ENCODE assay signal across 1 cellular context in genomic region chr19:8513687-8514504, GRCh38.
TF ChIP-seq lines count a peak whose summit lies in the region.

ZNF414 (minus strand) TSS chr19:8514167; CDS start chr19:8514046, 121 bp downstream.

TF ChIP-seq in HEK293, 187 proteins besides CTCF, POLR2A, EP300 and RAD21 (continued from another document):
- TF ChIP-seq ZNF664 (tag by site-specific recombination; IDR thresholded peaks at IDR 0.05) = no peak
- TF ChIP-seq ZNF571 (tag by site-specific recombination; IDR thresholded peaks at IDR 0.05) = no peak
- no peak for TF ChIP-seq HOXA7 (CRISPR knock-in tag; IDR thresholded peaks at IDR 0.05; ENCODE audit: borderline replicate concordance)
- TF ChIP-seq SP2 (tag by site-specific recombination; IDR thresholded peaks at IDR 0.05) = peak; percentile 90
- no peak for TF ChIP-seq ZNF214 (tag by site-specific recombination; IDR thresholded peaks at IDR 0.05; ENCODE audit: borderline replicate concordance)
- TF ChIP-seq ZNF398 (tag by site-specific recombination; IDR thresholded peaks at IDR 0.05) = no peak; the same call in 1 of the 2 replicates
- no peak for TF ChIP-seq ZFP3 (tag by site-specific recombination; IDR thresholded peaks at IDR 0.05; ENCODE audit: low read depth)
- TF ChIP-seq ZNF302 (tag by site-specific recombination; IDR thresholded peaks at IDR 0.05; ENCODE audit: low read depth) = no peak
- TF ChIP-seq ZIC2 (tag by site-specific recombination; IDR thresholded peaks at IDR 0.05) = no peak
- TF ChIP-seq ZNF280D (tag by site-specific recombination; IDR thresholded peaks at IDR 0.05) = no peak; the same call in 1 of the 2 replicates
- no peak for TF ChIP-seq SETDB1 (IDR thresholded peaks at IDR 0.05; ENCODE audit: insufficient read length, low read length)
- no peak for TF ChIP-seq ZNF785 (tag by site-specific recombination; IDR thresholded peaks at IDR 0.05)
- TF ChIP-seq HOXD13 (CRISPR knock-in tag; IDR thresholded peaks at IDR 0.05; ENCODE audit: borderline replicate concordance) = no peak
- peak; percentile 94 for TF ChIP-seq YY2 (tag by site-specific recombination; IDR thresholded peaks at IDR 0.05)
- no peak for TF ChIP-seq BCL11A (tag by site-specific recombination; IDR thresholded peaks at IDR 0.05; ENCODE audit: low read depth)
- TF ChIP-seq ZBTB20 (tag by site-specific recombination; IDR thresholded peaks at IDR 0.05) = 0 out of 2 replicates have a peak, but pooled peaks have one; percentile 6
- no peak for TF ChIP-seq ZNF677 (tag by site-specific recombination; IDR thresholded peaks at IDR 0.05)
- no peak for TF ChIP-seq ZNF521 (tag by site-specific recombination; IDR thresholded peaks at IDR 0.05)
- TF ChIP-seq ZNF704 (tag by site-specific recombination; IDR thresholded peaks at IDR 0.05) = 0 out of 2 replicates have a peak, but pooled peaks have one; percentile 37
- TF ChIP-seq ZFHX2 (tag by site-specific recombination; conservative IDR thresholded peaks at IDR 0.05) = peak; percentile 79
- no peak for TF ChIP-seq ZNF580 (tag by site-specific recombination; IDR thresholded peaks at IDR 0.05)
- peak; percentile 68; the same call in 1 of the 2 replicates for TF ChIP-seq ZNF391 (tag by site-specific recombination; IDR thresholded peaks at IDR 0.05; ENCODE audit: borderline replicate concordance, low read depth)
- TF ChIP-seq PATZ1 (tag by site-specific recombination; IDR thresholded peaks at IDR 0.05) = peak; percentile 79
- no peak for TF ChIP-seq MEIS1 (CRISPR knock-in tag; IDR thresholded peaks at IDR 0.05; ENCODE audit: borderline replicate concordance)
- no peak for TF ChIP-seq ZBTB1 (tag by site-specific recombination; IDR thresholded peaks at IDR 0.05)
- no peak for TF ChIP-seq PRDM4 (tag by site-specific recombination; IDR thresholded peaks at IDR 0.05)
- no peak for TF ChIP-seq ZNF544 (tag by site-specific recombination; IDR thresholded peaks at IDR 0.05)
- TF ChIP-seq ZNF26 (tag by site-specific recombination; IDR thresholded peaks at IDR 0.05) = no peak
- TF ChIP-seq ZNF501 (tag by site-specific recombination; IDR thresholded peaks at IDR 0.05) = no peak
- peak; percentile 84 for TF ChIP-seq KLF9 (tag by site-specific recombination; IDR thresholded peaks at IDR 0.05; ENCODE audit: low read depth)
- no peak for TF ChIP-seq ZNF416 (tag by site-specific recombination; IDR thresholded peaks at IDR 0.05)
- TF ChIP-seq TRIM28 (IDR thresholded peaks at IDR 0.05; ENCODE audit: borderline replicate concordance, low read length) = no peak
- TF ChIP-seq AEBP2 (tag by site-specific recombination; IDR thresholded peaks at IDR 0.05; ENCODE audit: borderline replicate concordance) = no peak
- TF ChIP-seq ZNF626 (tag by site-specific recombination; IDR thresholded peaks at IDR 0.05) = no peak
- no peak for TF ChIP-seq ZNF473 (tag by site-specific recombination; IDR thresholded peaks at IDR 0.05)
- TF ChIP-seq ZNF112 (tag by site-specific recombination; IDR thresholded peaks at IDR 0.05) = no peak
- TF ChIP-seq ZBTB26 (tag by site-specific recombination; optimal IDR thresholded peaks at IDR 0.05) = peak; percentile 87
- TF ChIP-seq SP7 (tag by site-specific recombination; IDR thresholded peaks at IDR 0.05) = peak; percentile 65; the same call in 1 of the 2 replicates
- TF ChIP-seq ZNF221 (tag by site-specific recombination; IDR thresholded peaks at IDR 0.05; ENCODE audit: borderline replicate concordance) = no peak
- peak; percentile 77; the same call in 1 of the 2 replicates for TF ChIP-seq KLF10 (tag by site-specific recombination; IDR thresholded peaks at IDR 0.05)
- peak; percentile 35; the same call in 1 of the 2 replicates for TF ChIP-seq ZNF341 (tag by site-specific recombination; IDR thresholded peaks at IDR 0.05; ENCODE audit: low read depth)
- TF ChIP-seq ZNF239 (tag by site-specific recombination; IDR thresholded peaks at IDR 0.05) = no peak
- peak; percentile 64; the same call in 1 of the 2 replicates for TF ChIP-seq KLF17 (tag by site-specific recombination; IDR thresholded peaks at IDR 0.05)
- no peak for TF ChIP-seq ZNF777 (tag by site-specific recombination; IDR thresholded peaks at IDR 0.05; ENCODE audit: borderline replicate concordance)
- no peak for TF ChIP-seq ZNF514 (tag by site-specific recombination; IDR thresholded peaks at IDR 0.05)
- peak; percentile 84 for TF ChIP-seq ZNF335 (tag by site-specific recombination; conservative IDR thresholded peaks at IDR 0.05)
- TF ChIP-seq ZNF792 (tag by site-specific recombination; IDR thresholded peaks at IDR 0.05) = no peak
- no peak for TF ChIP-seq ZNF549 (tag by site-specific recombination; IDR thresholded peaks at IDR 0.05)
- TF ChIP-seq ZNF529 (tag by site-specific recombination; IDR thresholded peaks at IDR 0.05; ENCODE audit: insufficient replicate concordance) = no peak
- TF ChIP-seq ZSCAN30 (tag by site-specific recombination; IDR thresholded peaks at IDR 0.05) = no peak; the same call in 1 of the 2 replicates
- no peak for TF ChIP-seq WT1 (tag by site-specific recombination; IDR thresholded peaks at IDR 0.05)
- no peak for TF ChIP-seq ZNF843 (tag by site-specific recombination; IDR thresholded peaks at IDR 0.05)
- TF ChIP-seq BCL11B (tag by site-specific recombination; IDR thresholded peaks at IDR 0.05; ENCODE audit: low read depth) = no peak
- no peak for TF ChIP-seq ZNF670 (tag by site-specific recombination; IDR thresholded peaks at IDR 0.05; ENCODE audit: low read depth)
- TF ChIP-seq ZNF585B (tag by site-specific recombination; IDR thresholded peaks at IDR 0.05) = no peak
